8 cellular contexts compared by ENCODE assay signal in the genomic region with DNA sequence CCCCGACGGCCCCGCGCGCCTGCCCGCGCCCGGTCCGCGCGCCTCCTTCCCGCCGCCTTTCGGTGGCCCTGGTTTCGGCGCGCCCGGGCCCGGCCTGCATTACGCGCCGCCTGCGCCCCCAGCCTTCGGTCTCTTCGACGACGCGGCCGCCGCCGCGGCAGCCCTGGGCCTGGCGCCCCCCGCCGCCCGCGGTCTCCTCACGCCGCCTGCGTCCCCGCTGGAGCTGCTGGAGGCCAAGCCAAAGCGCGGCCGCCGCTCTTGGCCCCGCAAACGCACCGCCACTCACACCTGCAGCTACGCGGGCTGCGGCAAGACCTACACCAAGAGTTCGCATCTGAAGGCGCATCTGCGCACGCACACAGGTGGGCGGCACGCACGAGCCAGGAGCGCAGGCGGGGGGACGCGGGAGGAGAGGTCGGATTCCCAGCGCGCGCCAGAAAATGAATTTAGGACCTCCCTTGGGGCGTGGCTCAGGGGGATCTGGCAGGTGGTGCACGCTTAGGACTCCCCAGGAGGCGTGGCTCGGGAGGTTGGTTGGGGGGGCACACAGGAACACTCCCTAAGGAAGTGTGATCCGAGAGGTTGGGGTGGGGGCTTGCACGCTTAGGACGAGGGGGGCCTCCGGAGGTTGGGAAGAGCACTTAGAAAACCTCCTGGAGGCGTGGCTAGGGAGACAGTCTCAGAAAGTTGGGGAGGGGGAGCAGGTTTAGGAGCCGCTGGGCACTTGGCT. TPM values are rescaled to one million over a fixed set of nuclear protein-coding genes. Genes with fewer than 3 reads are reported as not detected.
A peak's percentile ranks its signal among the peaks of the same experiment; 100 is the strongest.
DNase-seq lines count a peak whose midpoint lies in the region; ATAC-seq and TF ChIP-seq lines count a peak whose summit lies in the region.

No MANE protein-coding gene starts in this region.

- no peak for ATAC-seq in HG02852 (IDR thresholded peaks at IDR 0.05; ENCODE audit: unreplicated experiment)

- H3K27ac ChIP-seq in coronary artery: peak overlapping the region; percentile 93 to 95
- H3K27ac ChIP-seq in testis: peak overlapping the region; percentile 87 to 96

- H3K4me1 ChIP-seq in mononuclear cell (ENCODE audit: insufficient read depth, low read length): peaks cover 53% of the 10 kb centered on the region
- peaks cover 33% of the 10 kb centered on the region for H3K4me1 ChIP-seq in testis

- intact Hi-C loops in testis (cut with DNase I; ENCODE audit: low total_unique reads): loop anchor here (10.0 kb wide), 1 partner anchor 71 kb away; no protein-coding TSS in a partner anchor

- TF ChIP-seq CTCF in coronary artery (IDR thresholded peaks at IDR 0.05) (no peak), testis (IDR thresholded peaks at IDR 0.05) (no peak)

- WGBS in testis, 2 donors: 0 to 6% methylated on average over 7 to 75 of the region's 76 CpGs

- H3K36me3 ChIP-seq in testis (ENCODE audit: low read depth, missing control alignments): no peaks in the 10 kb centered on the region

- H3K27me3 ChIP-seq in mononuclear cell (ENCODE audit: insufficient read depth, low read length) (no peaks in the 10 kb centered on the region), testis (no peaks in the 10 kb centered on the region)

- TF ChIP-seq POLR2A in testis (IDR thresholded peaks at IDR 0.05): no peak

- DNase-seq in DMS 273 (lab: John Stamatoyannopoulos, UW; ENCODE audit: unreplicated experiment): peak; percentile 74
- DNase-seq in DMS 273 treated with DMSO at 0.1 percent for 48 hours (lab: John Stamatoyannopoulos, UW): no peak
- peak in 4 of 5 experiments; percentile 34 to 69 (median 59) for DNase-seq in T-helper 2 cell
- DNase-seq in coronary artery (ENCODE audit: low spot score): peak; percentile 83
- DNase-seq in testis: peak; percentile 66
- DNase-seq in amniotic stem cell (lab: John Stamatoyannopoulos, UW): no peak

- H3K9me3 ChIP-seq in mononuclear cell (ENCODE audit: low read depth, low read length) (no peaks in the 10 kb centered on the region), testis (no peaks in the 10 kb centered on the region)

- H3K4me3 ChIP-seq in coronary artery: peak overlapping the region; percentile 87
- peak overlapping the region; percentile 91 for H3K4me3 ChIP-seq in mononuclear cell (ENCODE audit: low read length)
- peak overlapping the region; percentile 94 to 96 for H3K4me3 ChIP-seq in testis

RNA-seq across cellular contexts. Expression of a gene that starts 1.2 kb away (rescaled TPM):
- total RNA-seq in mononuclear cell (184 TPM), testis (10 to 100 TPM; 42.4 to 74.9 TPM)
- 40.2 TPM for polyA plus RNA-seq in testis (ENCODE audit: insufficient read depth, low read depth, low replicate concordance)

Comparison
In these comparisons a context has a peak if more than half of its experiments do, and no peak if none do; other contexts are left out.
1. DNase-seq: peak in DMS 273 (single experiment), T-helper 2 cell (4 of 5), coronary artery (single experiment) and testis (single experiment); none in DMS 273 treated with DMSO at 0.1 percent for 48 hours (single experiment) and amniotic stem cell (single experiment).
2. Peak in every context shown above with its lines, with median percentiles within 50 percentile points of each other: H3K4me3 ChIP-seq.